Comparison of ENCODE assay signal across 25 cellular contexts in the genomic region with DNA sequence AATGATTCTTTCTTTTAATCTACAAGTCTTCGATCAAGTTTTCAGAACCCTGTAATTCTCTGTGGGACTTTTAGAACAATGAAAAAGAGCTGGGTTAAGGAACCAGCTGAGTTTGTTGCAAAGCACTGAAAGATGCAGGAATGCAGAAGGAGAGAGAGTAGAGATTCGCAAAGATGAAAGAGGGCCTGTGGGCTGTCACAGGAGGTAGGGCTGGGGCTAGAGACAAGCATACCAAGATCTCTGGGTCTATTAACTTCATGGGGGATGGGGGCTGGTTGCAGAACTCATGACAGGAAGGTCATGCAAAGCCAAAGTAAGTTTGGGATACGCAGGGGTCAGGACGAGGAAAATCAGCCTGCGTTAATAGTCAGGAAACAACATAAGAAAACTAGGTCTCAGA.
"Had no signal": no experiment of that assay in that cellular context is flagged by ENCODE, and none has a peak within 500 bp of the region (broad histone marks: within the 10 kb centered on the region; RNA-seq: fewer than 3 reads in every experiment).

No MANE protein-coding gene starts in this region.

- H3K27me3 ChIP-seq: body of pancreas, colonic mucosa, gastrocnemius medialis, heart left ventricle, ovary, right lobe of liver, testis, upper lobe of left lung had no signal

- H3K27me3 Mint-ChIP-seq: activated CD4-positive, alpha-beta T cell treated with anti-CD3 and anti-CD28 coated beads, Interleukin-2, amount 10 ng/mL, durations not matched to agents 24 days and 14 days; activated CD8-positive, alpha-beta T cell treated with anti-CD3 and anti-CD28 coated beads for 36 hours; activated naive CD8-positive, alpha-beta T cell treated with anti-CD3 and anti-CD28 coated beads, Interleukin-2, amount 10 ng/mL, durations not matched to agents 7 days and 5 days; stimulated activated memory B cell treated with anti-CD40 and anti-IgM and Interleukin-4, amounts not matched to agents 10 μg/mL and 1 μg/mL and 100 μg/mL, for 72 hours had no signal

- H3K4me3 ChIP-seq: body of pancreas, colonic mucosa, gastrocnemius medialis, heart left ventricle, lower lobe of right lung, ovary, right lobe of liver, smooth muscle cell, testis, upper lobe of left lung had no signal

- H3K27ac ChIP-seq: body of pancreas, colonic mucosa, gastrocnemius medialis, heart left ventricle, lower lobe of right lung, ovary, right lobe of liver, testis, upper lobe of left lung had no signal

- H3K9me3 ChIP-seq: body of pancreas, colonic mucosa, gastrocnemius medialis, heart left ventricle, lower lobe of right lung, ovary, right lobe of liver, testis, upper lobe of left lung had no signal

- H3K27ac Mint-ChIP-seq: activated CD4-positive, alpha-beta T cell treated with anti-CD3 and anti-CD28 coated beads, Interleukin-2, amount 10 ng/mL, durations not matched to agents 24 days and 14 days; activated CD8-positive, alpha-beta T cell treated with anti-CD3 and anti-CD28 coated beads for 36 hours; activated naive CD8-positive, alpha-beta T cell treated with anti-CD3 and anti-CD28 coated beads, Interleukin-2, amount 10 ng/mL, durations not matched to agents 7 days and 5 days; activated T-helper 2 cell treated with anti-CD3 and anti-CD28 coated beads, Interferon-gamma antibody, Interleukin-2, Interleukin-4, amounts not matched to agents 10 μg/mL and 5 μg/mL and 100 μg/mL, durations not matched to agents 14 hours and 24 hours and 36 hours; stimulated activated memory B cell treated with anti-CD40 and anti-IgM and Interleukin-4, amounts not matched to agents 10 μg/mL and 1 μg/mL and 100 μg/mL, for 72 hours had no signal

- H3K9me3 Mint-ChIP-seq: activated CD4-positive, alpha-beta T cell treated with anti-CD3 and anti-CD28 coated beads, Interleukin-2, amount 10 ng/mL, durations not matched to agents 24 days and 14 days; stimulated activated memory B cell treated with anti-CD40 and anti-IgM and Interleukin-4, amounts not matched to agents 10 μg/mL and 1 μg/mL and 100 μg/mL, for 72 hours had no signal

- H3K36me3 ChIP-seq: colonic mucosa, gastrocnemius medialis, heart left ventricle, lower lobe of right lung, ovary, right lobe of liver, upper lobe of left lung had no signal

- H3K4me2 ChIP-seq: smooth muscle cell had no signal

- H3K4me3 Mint-ChIP-seq: activated CD4-positive, alpha-beta T cell treated with anti-CD3 and anti-CD28 coated beads, Interleukin-2, amount 10 ng/mL, durations not matched to agents 24 days and 14 days; activated CD8-positive, alpha-beta T cell treated with anti-CD3 and anti-CD28 coated beads for 36 hours; activated naive CD8-positive, alpha-beta T cell treated with anti-CD3 and anti-CD28 coated beads, Interleukin-2, amount 10 ng/mL, durations not matched to agents 7 days and 5 days; stimulated activated memory B cell treated with anti-CD40 and anti-IgM and Interleukin-4, amounts not matched to agents 10 μg/mL and 1 μg/mL and 100 μg/mL, for 72 hours had no signal

- ATAC-seq: activated CD8-positive, alpha-beta T cell treated with anti-CD3 and anti-CD28 coated beads for 36 hours; body of pancreas; gastrocnemius medialis; heart left ventricle; left colon; lower lobe of right lung; right lobe of liver; SK-N-SH treated with all-trans-retinoic acid at 6 μM for 48 hours; stimulated activated memory B cell treated with anti-CD40 and anti-IgM and Interleukin-4, amounts not matched to agents 10 μg/mL and 1 μg/mL and 100 μg/mL, for 72 hours had no signal

- H3K4me1 ChIP-seq: colonic mucosa, gastrocnemius medialis, lower lobe of right lung, testis, upper lobe of left lung had no signal

- H3K4me1 Mint-ChIP-seq: activated CD4-positive, alpha-beta T cell treated with anti-CD3 and anti-CD28 coated beads, Interleukin-2, amount 10 ng/mL, durations not matched to agents 24 days and 14 days; activated naive CD8-positive, alpha-beta T cell treated with anti-CD3 and anti-CD28 coated beads, Interleukin-2, amount 10 ng/mL, durations not matched to agents 7 days and 5 days; stimulated activated memory B cell treated with anti-CD40 and anti-IgM and Interleukin-4, amounts not matched to agents 10 μg/mL and 1 μg/mL and 100 μg/mL, for 72 hours had no signal

- DNase-seq: activated CD4-positive, alpha-beta T cell treated with anti-CD3 and anti-CD28 coated beads, Interleukin-2, amount 10 ng/mL, durations not matched to agents 24 days and 14 days; activated CD8-positive, alpha-beta T cell treated with anti-CD3 and anti-CD28 coated beads for 36 hours; activated naive CD4-positive, alpha-beta T cell treated with Interleukin-2 at 50 U/mL for 16 hours; activated naive CD8-positive, alpha-beta T cell treated with anti-CD3 and anti-CD28 coated beads, Interleukin-2, amount 10 ng/mL, durations not matched to agents 7 days and 5 days; activated T-cell treated with anti-CD3 and anti-CD28 coated beads, Interleukin-2, amount 50 U/mL, for 1 hour; amygdala; body of pancreas; caudate nucleus; colonic mucosa; erythroblast; gastrocnemius medialis; heart left ventricle; left colon; lower lobe of right lung; ovary; right lobe of liver; stimulated activated CD4-positive, alpha-beta T cell treated with anti-CD3 and anti-CD28 coated beads, Interleukin-4, amount 100 ng/mL, for 4 hours; T-helper 1 cell; T-helper 9 cell; testis; upper lobe of left lung had no signal

- H3K36me3 Mint-ChIP-seq: activated naive CD8-positive, alpha-beta T cell treated with anti-CD3 and anti-CD28 coated beads, Interleukin-2, amount 10 ng/mL, durations not matched to agents 7 days and 5 days; stimulated activated memory B cell treated with anti-CD40 and anti-IgM and Interleukin-4, amounts not matched to agents 10 μg/mL and 1 μg/mL and 100 μg/mL, for 72 hours had no signal
